In the genomic region with DNA sequence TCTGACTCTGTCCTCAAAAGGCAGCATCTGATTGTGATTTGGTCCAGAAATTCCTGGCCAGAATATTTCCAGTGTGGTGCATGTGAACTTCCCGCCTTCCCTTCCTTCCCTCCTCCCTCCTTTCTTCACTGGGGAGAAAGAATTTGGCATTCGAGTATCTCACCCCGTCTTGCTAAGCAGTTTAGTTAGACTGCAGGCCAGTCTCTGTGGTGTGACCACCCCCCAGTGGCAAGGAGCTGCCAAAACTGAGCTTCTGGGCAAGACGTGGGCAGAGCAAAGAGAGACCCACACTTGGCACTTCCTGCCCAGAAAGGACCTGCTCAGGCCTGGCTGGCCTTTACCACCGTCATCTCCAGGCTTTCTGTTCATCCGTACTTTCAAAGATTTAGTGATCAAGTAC, we compare ENCODE assay signal across 9 cellular contexts. TPM values are rescaled to one million over a fixed set of nuclear protein-coding genes. Genes with fewer than 3 reads are reported as not detected.
DNase-seq lines count a peak whose midpoint lies in the region; ATAC-seq and TF ChIP-seq lines count a peak whose summit lies in the region.
"Had no signal": no experiment of that assay in that cellular context is flagged by ENCODE, and none has a peak within 500 bp of the region (broad histone marks: within the 10 kb centered on the region; RNA-seq: fewer than 3 reads in every experiment).

No MANE protein-coding gene starts in this region.

- peak; percentile 22 for ATAC-seq in mucosa of descending colon
- ATAC-seq in HG03469 (IDR thresholded peaks at IDR 0.05; ENCODE audit: unreplicated experiment) = no peak
- no peak for ATAC-seq in HG03045 (IDR thresholded peaks at IDR 0.05; ENCODE audit: unreplicated experiment)

- H3K4me3 ChIP-seq in choroid plexus epithelial cell (ENCODE audit: low read depth, low read length) (no peak overlapping the region), mucosa of descending colon (no peak overlapping the region)

- intact Hi-C loops in mucosa of descending colon (cut with DNase I, micrococcal nuclease) = no loop called here

- peak; percentile 38 for TF ChIP-seq CTCF in choroid plexus epithelial cell (conservative IDR thresholded peaks at IDR 0.05; ENCODE audit: low read depth, low read length)
- TF ChIP-seq CTCF in mucosa of descending colon (IDR thresholded peaks at IDR 0.05) = no peak

- no peaks in the 10 kb centered on the region for H3K9me3 ChIP-seq in mucosa of descending colon
- H3K9me3 ChIP-seq: neutrophil had no signal

- peak; percentile 15 for DNase-seq in SKM-1 treated with dmso at 0.1 percent for 144 hours (lab: John Stamatoyannopoulos, UW; ENCODE audit: unreplicated experiment)
- DNase-seq in SKM-1 (lab: John Stamatoyannopoulos, UW; ENCODE audit: unreplicated experiment) = no peak
- peak; percentile 59 for DNase-seq in RPMI7951 (ENCODE audit: low read depth)
- DNase-seq in choroid plexus epithelial cell (ENCODE audit: low read depth) = peak; percentile 21
- DNase-seq in mucosa of descending colon = peak in 1 of 3 donors; percentile 24
- DNase-seq in NCI-H146 treated with DMSO at 0.1 percent for 48 hours (lab: John Stamatoyannopoulos, UW; ENCODE audit: unreplicated experiment) = no peak

- H3K4me1 ChIP-seq in mucosa of descending colon (ENCODE audit: low read depth) = no peaks in the 10 kb centered on the region

- no peaks in the 10 kb centered on the region for H3K36me3 ChIP-seq in mucosa of descending colon (ENCODE audit: low read depth)
- H3K36me3 ChIP-seq: neutrophil had no signal

RNA-seq across cellular contexts. Expression of a gene that starts 36.4 kb away (rescaled TPM):
- total RNA-seq in RPMI7951 (2014; rRNA removed; shearing (Covaris generic)) = not detected in 2 replicates
- total RNA-seq in mucosa of descending colon = 1 to 10 TPM; 1.4 to 2.9 (median 1.7) TPM

RNA-seq across cellular contexts. Expression of a gene that starts 48.7 kb away (rescaled TPM):
- total RNA-seq in RPMI7951 (2014; rRNA removed; shearing (Covaris generic)) = 2.8 and 3.1 TPM in 2 replicates
- total RNA-seq in mucosa of descending colon = 1 to 10 TPM in 2 of 3 donors, under 1 TPM in 1; 0.87 to 2.4 (median 2.0) TPM

Comparison
In these comparisons a context has a peak if more than half of its experiments do, and no peak if none do; other contexts are left out.
1. DNase-seq: peak in SKM-1 treated with dmso at 0.1 percent for 144 hours (single experiment), RPMI7951 (single experiment) and choroid plexus epithelial cell (single experiment); none in SKM-1 (single experiment) and NCI-H146 treated with DMSO at 0.1 percent for 48 hours (single experiment).